17 cellular contexts compared by ENCODE assay signal in the genomic region with DNA sequence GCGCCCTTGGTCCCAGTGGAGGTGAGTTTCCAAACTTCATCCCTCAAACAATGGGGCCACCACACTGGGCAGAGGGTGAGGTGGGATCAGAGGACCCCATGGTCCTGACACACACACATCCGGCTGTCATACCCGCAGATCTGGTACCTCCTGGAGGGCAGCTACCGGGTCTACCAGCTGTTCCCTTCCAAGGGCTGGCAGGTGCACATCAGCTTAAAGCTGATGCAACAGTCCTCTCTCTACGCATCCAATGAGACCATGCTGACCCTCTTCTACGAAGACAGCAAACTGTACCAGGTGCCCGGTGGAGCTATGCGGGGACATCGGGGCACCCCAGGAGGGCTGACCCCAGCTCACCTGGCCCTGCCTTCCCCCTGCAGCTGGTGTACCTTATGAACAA. TPM values are rescaled to one million over a fixed set of nuclear protein-coding genes. Genes with fewer than 3 reads are reported as not detected.
DNase-seq lines count a peak whose midpoint lies in the region; ATAC-seq, FAIRE-seq and TF ChIP-seq lines count a peak whose summit lies in the region.
"Had no signal": no experiment of that assay in that cellular context is flagged by ENCODE, and none has a peak within 500 bp of the region (broad histone marks: within the 10 kb centered on the region; RNA-seq: fewer than 3 reads in every experiment).

No MANE protein-coding gene starts in this region.

- H2AK5ac ChIP-seq in H1 (ENCODE audit: low read depth, low read length), result no peak overlapping the region

- no peaks in the 10 kb centered on the region for H3K79me1 ChIP-seq in H1 (ENCODE audit: low read depth, low read length)

- H2BK20ac ChIP-seq in H1 (ENCODE audit: low read length), result no peak overlapping the region

- no peak overlapping the region for H3K56ac ChIP-seq in H1 (replicated peaks; ENCODE audit: insufficient read length, low read depth, low read length)

- H4K91ac ChIP-seq in H1 (replicated peaks; ENCODE audit: insufficient read length, low read length), result no peak overlapping the region

- in situ Hi-C loops in GM13976 (cut with MboI; ENCODE audit: low sequenced_read_pairs, unreplicated experiment), result no loop called here

- H3K9me3 ChIP-seq in H1 (ENCODE audit: insufficient read depth in 2 of 2, low read depth in 1 of 2, low read length in 1 of 2), result peaks cover 3 to 9% of the 10 kb centered on the region in 2 experiments; a peak in 2 of 4 replicates
- H3K9me3 ChIP-seq: vagina had no signal

- peak overlapping the region in 1 of 2 experiments; percentile 71; a peak in 1 of 4 replicates for H3K4me2 ChIP-seq in H1 (ENCODE audit: insufficient read depth in 1 of 2, low read depth in 2 of 2, low read length in 2 of 2)

- H3K4me3 ChIP-seq in H1 (ENCODE audit: extremely low read depth in 1 of 4, insufficient read depth in 2 of 4, low read depth in 3 of 4, low read length in 4 of 4) (no peak overlapping the region), dorsolateral prefrontal cortex (no peak overlapping the region)

- WGBS in H1 (ENCODE audit: extremely low coverage in 1 of 2, insufficient coverage in 1 of 2, insufficient read length in 1 of 2, insufficient replicate concordance in 2 of 2, low coverage in 1 of 2, low lambda C conversion rate in 2 of 2, missing lambda C conversion rate in 1 of 2), 2 experiments, result 95% methylated on average over 9 of the region's 9 CpGs; no CpG with 5 or more reads in 1 of the 2 experiments

- no peaks in the 10 kb centered on the region for H3K9me3 Mint-ChIP-seq in activated naive CD4-positive, alpha-beta T cell treated with anti-CD3 and anti-CD28 coated beads, Interleukin-2, amount 50 U/mL, for 24 hours
- no peaks in the 10 kb centered on the region for H3K9me3 Mint-ChIP-seq in stimulated activated memory B cell treated with anti-CD40 and anti-IgM and Interleukin-4, amounts not matched to agents 10 μg/mL and 1 μg/mL and 100 μg/mL, for 72 hours

- no peak overlapping the region for H3K4ac ChIP-seq in H1 (replicated peaks; ENCODE audit: insufficient read length, low read depth, low read length)

- no peak overlapping the region for H2BK120ac ChIP-seq in H1 (replicated peaks; ENCODE audit: low read depth, low read length)

- no peak overlapping the region for H4K5ac ChIP-seq in H1 (ENCODE audit: insufficient read length, low read depth, low read length)

- no peak overlapping the region for H3K23ac ChIP-seq in H1 (ENCODE audit: insufficient read length)

- peaks cover 20% of the 10 kb centered on the region for H3K4me1 Mint-ChIP-seq in activated naive CD4-positive, alpha-beta T cell treated with anti-CD3 and anti-CD28 coated beads, Interleukin-2, amount 50 U/mL, for 24 hours
- H3K4me1 Mint-ChIP-seq in stimulated activated memory B cell treated with anti-CD40 and anti-IgM and Interleukin-4, amounts not matched to agents 10 μg/mL and 1 μg/mL and 100 μg/mL, for 72 hours, result peaks cover 24% of the 10 kb centered on the region

- no peaks in the 10 kb centered on the region for H3K36me3 Mint-ChIP-seq in activated naive CD4-positive, alpha-beta T cell treated with anti-CD3 and anti-CD28 coated beads, Interleukin-2, amount 50 U/mL, for 24 hours
- H3K36me3 Mint-ChIP-seq in stimulated activated memory B cell treated with anti-CD40 and anti-IgM and Interleukin-4, amounts not matched to agents 10 μg/mL and 1 μg/mL and 100 μg/mL, for 72 hours, result no peaks in the 10 kb centered on the region

- H3K9ac ChIP-seq in H1 (replicated peaks in 1 of 4; ENCODE audit: extremely low read depth in 1 of 4, low read depth in 3 of 4, low read length in 3 of 4), result no peak overlapping the region

- no peak for DNase-seq in activated naive CD4-positive, alpha-beta T cell treated with Interleukin-2 at 50 U/mL for 16 hours
- peak; percentile 46 for DNase-seq in NCI-H345 (lab: John Stamatoyannopoulos, UW)
- no peak for DNase-seq in H1 (ENCODE audit: low read depth in 1 of 2, low spot score in 2 of 2)
- DNase-seq in GM13976 (ENCODE audit: low spot score), result no peak
- no peak for DNase-seq in dorsolateral prefrontal cortex
- DNase-seq: activated CD4-positive, alpha-beta T cell treated with anti-CD3 and anti-CD28 coated beads for 4 hours; AML-193; KG1; kidney glomerular epithelial cell; NCI-H446 had no signal

- no peak for ATAC-seq in stimulated activated memory B cell treated with anti-CD40 and anti-IgM and Interleukin-4, amounts not matched to agents 10 μg/mL and 1 μg/mL and 100 μg/mL, for 72 hours
- ATAC-seq in SK-N-SH treated with all-trans-retinoic acid at 6 μM for 48 hours, result no peak
- ATAC-seq: Panc1 had no signal

- POLR2A ChIA-PET in H1 (lab: Charles Lee; ENCODE audit: partially characterized antibody), result interaction anchor here (0.9 to 2.8 kb wide), 4 partner anchors 8 to 14 kb away, joined by 3 to 9 read pairs (median 4); a partner anchor contains a TSS

- H3K27ac Mint-ChIP-seq in activated naive CD4-positive, alpha-beta T cell treated with anti-CD3 and anti-CD28 coated beads, Interleukin-2, amount 50 U/mL, for 24 hours, result no peak overlapping the region
- H3K27ac Mint-ChIP-seq in stimulated activated memory B cell treated with anti-CD40 and anti-IgM and Interleukin-4, amounts not matched to agents 10 μg/mL and 1 μg/mL and 100 μg/mL, for 72 hours, result no peak overlapping the region

- H3K4me3 Mint-ChIP-seq in activated naive CD4-positive, alpha-beta T cell treated with anti-CD3 and anti-CD28 coated beads, Interleukin-2, amount 50 U/mL, for 24 hours, result peak overlapping the region; percentile 83
- peak overlapping the region; percentile 86 for H3K4me3 Mint-ChIP-seq in stimulated activated memory B cell treated with anti-CD40 and anti-IgM and Interleukin-4, amounts not matched to agents 10 μg/mL and 1 μg/mL and 100 μg/mL, for 72 hours

- no peaks in the 10 kb centered on the region for H3K79me2 ChIP-seq in H1 (ENCODE audit: control insufficient read depth in 1 of 2, insufficient read depth in 2 of 2, low read length in 2 of 2)

- peaks cover 4 to 25% (median 19%) of the 10 kb centered on the region in 4 experiments for H3K27me3 ChIP-seq in H1 (replicated peaks in 1 of 4; ENCODE audit: control insufficient read depth in 3 of 4, extremely low read depth in 1 of 4, insufficient read depth in 3 of 4, low read length in 3 of 4)
- H3K27me3 ChIP-seq in dorsolateral prefrontal cortex, result peaks cover 0 to 15% (median 0%) of the 10 kb centered on the region in 45 donors
- H3K27me3 ChIP-seq: vagina had no signal

- peak overlapping the region; percentile 27; the same call in 1 of the 2 replicates for H2BK12ac ChIP-seq in H1 (ENCODE audit: low read depth, low read length)

- peak overlapping the region; percentile 14; the same call in 1 of the 2 replicates for H4K8ac ChIP-seq in H1 (ENCODE audit: extremely low read depth, insufficient read depth, low read length)

- no peak for TF ChIP-seq POLR2A in H1 (IDR thresholded peaks at IDR 0.05; ENCODE audit: control extremely low read depth in 1 of 2, low read depth in 2 of 2, low read length in 2 of 2)

- H3K23me2 ChIP-seq in H1 (ENCODE audit: low read depth, low read length), result peaks cover 8% of the 10 kb centered on the region; the same call in 1 of the 2 replicates

- H2BK15ac ChIP-seq in H1 (ENCODE audit: low read length), result 0 out of 2 replicates have a peak overlapping the region, but pooled peaks have one; percentile 46

- FAIRE-seq in H1 (lab: Jason Lieb, UNC), result no peak

- TF ChIP-seq CTCF in H1 (IDR thresholded peaks at IDR 0.05; ENCODE audit: control extremely low read depth in 1 of 3, insufficient read depth in 1 of 3, low read depth in 1 of 3, low read length in 3 of 3), result no peak
- no peak for TF ChIP-seq CTCF in GM13976 (IDR thresholded peaks at IDR 0.05; ENCODE audit: borderline replicate concordance, control extremely low read depth, extremely low read depth, insufficient read depth, missing control alignments)
- no peak for TF ChIP-seq CTCF in dorsolateral prefrontal cortex (IDR thresholded peaks at IDR 0.05 in 54 of 56, conservative IDR thresholded peaks at IDR 0.05 in 2 of 56; ENCODE audit: low read depth in 1 of 56, partially characterized antibody in 56 of 56)

- TF ChIP-seq RAD21 in H1 (IDR thresholded peaks at IDR 0.05 in 1 of 2, conservative IDR thresholded peaks at IDR 0.05 in 1 of 2; ENCODE audit: low read depth in 2 of 2, low read length in 2 of 2), result no peak

- no peak overlapping the region for H2BK5ac ChIP-seq in H1 (ENCODE audit: low read depth, low read length)

- no peaks in the 10 kb centered on the region for H3K36me3 ChIP-seq in H1 (ENCODE audit: control insufficient read depth in 2 of 4, insufficient read depth in 4 of 4, low read length in 3 of 4)
- H3K36me3 ChIP-seq: vagina had no signal

- intact Hi-C loops in dorsolateral prefrontal cortex (cut with DNase I), result no loop called here

- H4K20me1 ChIP-seq in H1 (replicated peaks in 1 of 2; ENCODE audit: control insufficient read depth in 1 of 2, insufficient read depth in 2 of 2, low read length in 2 of 2), result peaks cover 0 to 2% of the 10 kb centered on the region in 2 experiments

- H3K18ac ChIP-seq in H1 (ENCODE audit: extremely low read depth, low read length), result no peak overlapping the region; the same call in 1 of the 2 replicates

- H2AFZ ChIP-seq in H1 (ENCODE audit: low read length), result no peak overlapping the region

- CTCF ChIA-PET in H1 (lab: Charles Lee; ENCODE audit: partially characterized antibody), result interaction anchor here (0.7 to 2.8 kb wide), 6 partner anchors 9 to 116 kb away, joined by 3 to 14 read pairs (median 3); a partner anchor contains a TSS

- TF ChIP-seq EP300 in H1 (IDR thresholded peaks at IDR 0.05; ENCODE audit: borderline replicate concordance in 1 of 2, low read depth in 2 of 2, low read length in 2 of 2), result no peak

- no peak overlapping the region for H3K27ac ChIP-seq in H1 (ENCODE audit: low read depth, low read length)
- H3K27ac ChIP-seq in dorsolateral prefrontal cortex, result no peak overlapping the region
- H3K27ac ChIP-seq: vagina had no signal

- H3K4me1 ChIP-seq in H1 (replicated peaks in 1 of 4; ENCODE audit: control insufficient read depth in 3 of 4, insufficient read depth in 4 of 4, low read length in 3 of 4), result peaks cover 0 to 5% (median 2%) of the 10 kb centered on the region in 4 experiments; a peak in 3 of 7 replicates

- no peak overlapping the region for H3K14ac ChIP-seq in H1 (ENCODE audit: insufficient read length)

- H3K27me3 Mint-ChIP-seq in activated naive CD4-positive, alpha-beta T cell treated with anti-CD3 and anti-CD28 coated beads, Interleukin-2, amount 50 U/mL, for 24 hours, result peaks cover 9% of the 10 kb centered on the region
- H3K27me3 Mint-ChIP-seq in stimulated activated memory B cell treated with anti-CD40 and anti-IgM and Interleukin-4, amounts not matched to agents 10 μg/mL and 1 μg/mL and 100 μg/mL, for 72 hours, result peaks cover 38% of the 10 kb centered on the region

RNA-seq across cellular contexts. Expression of a gene that starts 14.0 kb away (rescaled TPM):
- total RNA-seq in H1 (2021; fragmentation: NEBNext Ultra II Directional; extraction: Animal tissue kit (Norgen Biotek cat#: 25700)), result 170 and 183 TPM in 2 replicates
- polyA plus RNA-seq in H1 (2011; rRNA removed), result 410 and 486 TPM in 2 replicates
- 380 TPM for polyA plus RNA-seq in H1 (2011; cell fraction: cytosol; rRNA removed)
- polyA plus RNA-seq in H1 (2011; cell fraction: nucleus; rRNA removed), result 266 TPM
- 152 to 242 TPM (median 222 TPM) in 4 replicates for polyA plus RNA-seq in H1 (2012, experiment 1 of 2)
- 239 TPM for polyA plus RNA-seq in H1 (2012, experiment 2 of 2)
- polyA plus RNA-seq in H1 (2013, experiment 1 of 2), result 138 TPM
- polyA plus RNA-seq in H1 (2013, experiment 2 of 2), result 143 TPM
- polyA minus RNA-seq in H1 (2011; rRNA and poly(A)+ RNA removed), result 235 and 279 TPM in 2 replicates
- 103 TPM for polyA minus RNA-seq in H1 (2011; cell fraction: cytosol; rRNA and poly(A)+ RNA removed)
- polyA minus RNA-seq in H1 (2011; cell fraction: nucleus; rRNA and poly(A)+ RNA removed), result 69.3 TPM
- 100 to 1,000 TPM in 115 of 120 experiments, 10 to 100 TPM in 5; 65.8 to 185 (median 140) TPM for total RNA-seq in dorsolateral prefrontal cortex

RNA-seq across cellular contexts. Expression of a gene that starts 24.7 kb away (rescaled TPM):
- 2.8 and 3.1 TPM in 2 replicates for total RNA-seq in H1 (2021; fragmentation: NEBNext Ultra II Directional; extraction: Animal tissue kit (Norgen Biotek cat#: 25700))
- polyA plus RNA-seq in H1 (2011; rRNA removed), result 1.4 and 2.6 TPM in 2 replicates
- polyA plus RNA-seq in H1 (2011; cell fraction: cytosol; rRNA removed), result 1.9 TPM
- 5.8 TPM for polyA plus RNA-seq in H1 (2011; cell fraction: nucleus; rRNA removed)
- polyA plus RNA-seq in H1 (2012, experiment 1 of 2), result 0.83 to 2.1 TPM (median 1.4 TPM) in 4 replicates
- 0.98 TPM for polyA plus RNA-seq in H1 (2012, experiment 2 of 2)
- 0.79 TPM for polyA plus RNA-seq in H1 (2013, experiment 1 of 2)
- 0.68 TPM for polyA plus RNA-seq in H1 (2013, experiment 2 of 2)
- polyA minus RNA-seq in H1 (2011; rRNA and poly(A)+ RNA removed), result 3.8 and 4.3 TPM in 2 replicates
- polyA minus RNA-seq in H1 (2011; cell fraction: cytosol; rRNA and poly(A)+ RNA removed), result 1.5 TPM
- 8.6 TPM for polyA minus RNA-seq in H1 (2011; cell fraction: nucleus; rRNA and poly(A)+ RNA removed)
- 10 to 100 TPM in 88 of 120 experiments, 1 to 10 TPM in 32; 5.7 to 29.9 (median 13.4) TPM for total RNA-seq in dorsolateral prefrontal cortex

RNA-seq across cellular contexts. Expression of a gene that starts 27.5 kb away (rescaled TPM):
- 1.2 and 2.7 TPM in 2 replicates for total RNA-seq in H1 (2021; fragmentation: NEBNext Ultra II Directional; extraction: Animal tissue kit (Norgen Biotek cat#: 25700))
- polyA plus RNA-seq in H1 (2011; rRNA removed), result 0.47 and 0.69 TPM in 2 replicates
- 0.44 TPM for polyA plus RNA-seq in H1 (2011; cell fraction: cytosol; rRNA removed)
- 1.5 TPM for polyA plus RNA-seq in H1 (2011; cell fraction: nucleus; rRNA removed)
- polyA plus RNA-seq in H1 (2012, experiment 1 of 2), result 0.79 to 1.6 TPM (median 1.0 TPM) in 4 replicates
- polyA plus RNA-seq in H1 (2012, experiment 2 of 2), result 0.25 TPM
- polyA plus RNA-seq in H1 (2013, experiment 1 of 2), result 1.4 TPM
- 0.77 TPM for polyA plus RNA-seq in H1 (2013, experiment 2 of 2)
- 0.06 TPM in 1 of 2 replicates, not detected in the other for polyA minus RNA-seq in H1 (2011; rRNA and poly(A)+ RNA removed)
- polyA minus RNA-seq in H1 (2011; cell fraction: cytosol; rRNA and poly(A)+ RNA removed), result not detected
- 1.00 TPM for polyA minus RNA-seq in H1 (2011; cell fraction: nucleus; rRNA and poly(A)+ RNA removed)
- total RNA-seq in dorsolateral prefrontal cortex, result 1 to 10 TPM in 101 of 120 experiments, under 1 TPM in 18, not detected in 1; 0.34 to 6.3 (median 1.7) TPM
- total RNA-seq: Daoy, mononuclear cell, vagina had no signal

RNA-seq across cellular contexts. Expression of a gene that starts 28.1 kb away (rescaled TPM):
- 7.1 and 8.1 TPM in 2 replicates for total RNA-seq in H1 (2021; fragmentation: NEBNext Ultra II Directional; extraction: Animal tissue kit (Norgen Biotek cat#: 25700))
- polyA plus RNA-seq in H1 (2011; rRNA removed), result 10.3 and 13.5 TPM in 2 replicates
- 9.5 TPM for polyA plus RNA-seq in H1 (2011; cell fraction: cytosol; rRNA removed)
- 28.3 TPM for polyA plus RNA-seq in H1 (2011; cell fraction: nucleus; rRNA removed)
- 8.0 to 11.4 TPM (median 9.0 TPM) in 4 replicates for polyA plus RNA-seq in H1 (2012, experiment 1 of 2)
- polyA plus RNA-seq in H1 (2012, experiment 2 of 2), result 4.8 TPM
- polyA plus RNA-seq in H1 (2013, experiment 1 of 2), result 6.6 TPM
- 6.1 TPM for polyA plus RNA-seq in H1 (2013, experiment 2 of 2)
- 3.8 and 5.4 TPM in 2 replicates for polyA minus RNA-seq in H1 (2011; rRNA and poly(A)+ RNA removed)
- polyA minus RNA-seq in H1 (2011; cell fraction: cytosol; rRNA and poly(A)+ RNA removed), result 3.0 TPM
- 16.1 TPM for polyA minus RNA-seq in H1 (2011; cell fraction: nucleus; rRNA and poly(A)+ RNA removed)
- total RNA-seq in dorsolateral prefrontal cortex, result 10 to 100 TPM in 62 of 120 experiments, 1 to 10 TPM in 58; 4.8 to 22.5 (median 10.3) TPM

RNA-seq across cellular contexts. Expression of a gene that starts 40.7 kb away (rescaled TPM):
- total RNA-seq in H1 (2021; fragmentation: NEBNext Ultra II Directional; extraction: Animal tissue kit (Norgen Biotek cat#: 25700)), result 13.3 and 14.1 TPM in 2 replicates
- polyA plus RNA-seq in H1 (2011; rRNA removed), result 10.6 TPM in 2 replicates
- 10.2 TPM for polyA plus RNA-seq in H1 (2011; cell fraction: cytosol; rRNA removed)
- 16.6 TPM for polyA plus RNA-seq in H1 (2011; cell fraction: nucleus; rRNA removed)
- polyA plus RNA-seq in H1 (2012, experiment 1 of 2), result 12.4 to 15.5 TPM (median 13.6 TPM) in 4 replicates
- polyA plus RNA-seq in H1 (2012, experiment 2 of 2), result 6.3 TPM
- polyA plus RNA-seq in H1 (2013, experiment 1 of 2), result 17.4 TPM
- polyA plus RNA-seq in H1 (2013, experiment 2 of 2), result 18.2 TPM
- 7.4 and 8.1 TPM in 2 replicates for polyA minus RNA-seq in H1 (2011; rRNA and poly(A)+ RNA removed)
- polyA minus RNA-seq in H1 (2011; cell fraction: cytosol; rRNA and poly(A)+ RNA removed), result 6.5 TPM
- polyA minus RNA-seq in H1 (2011; cell fraction: nucleus; rRNA and poly(A)+ RNA removed), result 11.0 TPM
- total RNA-seq in dorsolateral prefrontal cortex, result 1 to 10 TPM in 110 of 120 experiments, under 1 TPM in 10; 0.64 to 3.9 (median 1.7) TPM
